1 cellular context compared by ENCODE assay signal in the genomic region with DNA sequence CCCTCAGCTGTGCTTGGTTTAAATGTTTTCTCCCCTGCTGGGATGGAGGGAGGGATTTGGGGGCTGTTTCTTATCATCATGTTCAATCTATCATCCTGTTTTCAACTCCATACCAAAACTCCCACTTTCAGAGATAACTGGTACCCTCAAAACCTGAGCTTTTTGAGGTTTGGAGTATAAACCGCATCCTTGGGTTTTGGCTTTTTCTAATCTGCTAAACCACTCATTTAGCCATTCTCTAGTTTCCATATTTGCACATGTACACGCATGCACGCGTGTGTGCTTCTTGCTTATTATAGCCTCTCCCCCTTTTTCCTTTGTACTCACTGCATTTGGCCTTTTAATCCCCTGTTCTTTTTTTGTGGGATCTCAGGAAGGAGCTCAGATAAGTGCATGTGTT.
TF ChIP-seq lines count a peak whose summit lies in the region.

No MANE protein-coding gene starts in this region.

TF ChIP-seq in H1, 55 proteins besides CTCF, POLR2A, EP300 and RAD21:
- TF ChIP-seq MAFK (IDR thresholded peaks at IDR 0.05; ENCODE audit: low read depth, low read length) (no peak), SIN3A (conservative IDR thresholded peaks at IDR 0.05 in 1 of 2, IDR thresholded peaks at IDR 0.05 in 1 of 2; ENCODE audit: low read depth in 1 of 2, low read length in 2 of 2) (no peak), SP1 (IDR thresholded peaks at IDR 0.05; ENCODE audit: low read depth, low read length) (no peak), CEBPB (IDR thresholded peaks at IDR 0.05; ENCODE audit: low read depth, low read length) (no peak), NANOG (IDR thresholded peaks at IDR 0.05; ENCODE audit: insufficient read depth, low read depth, low read length, poor library complexity, severe bottlenecking) (no peak), SIRT6 (IDR thresholded peaks at IDR 0.05; ENCODE audit: low read length) (no peak), ZNF274 (IDR thresholded peaks at IDR 0.05; ENCODE audit: borderline replicate concordance, extremely low read depth, low read length) (no peak), SP2 (IDR thresholded peaks at IDR 0.05; ENCODE audit: low read length) (no peak), SAP30 (IDR thresholded peaks at IDR 0.05; ENCODE audit: insufficient read depth, insufficient replicate concordance, low read length) (no peak), PHF8 (conservative IDR thresholded peaks at IDR 0.05; ENCODE audit: low read depth, low read length) (no peak), HDAC2 (IDR thresholded peaks at IDR 0.05; ENCODE audit: borderline replicate concordance in 1 of 2, low read depth in 2 of 2, low read length in 2 of 2) (no peak), BRCA1 (IDR thresholded peaks at IDR 0.05; ENCODE audit: low read depth, low read length) (no peak), CBX5 (IDR thresholded peaks at IDR 0.05; ENCODE audit: low read depth, low read length) (no peak), CREB1 (IDR thresholded peaks at IDR 0.05) (no peak), YY1 (IDR thresholded peaks at IDR 0.05; ENCODE audit: low read depth, low read length) (no peak), CBX8 (IDR thresholded peaks at IDR 0.05; ENCODE audit: borderline replicate concordance, low read depth, low read length) (no peak), TAF7 (optimal IDR thresholded peaks at IDR 0.05; ENCODE audit: borderline replicate concordance, low read depth, low read length) (no peak), CHD2 (IDR thresholded peaks at IDR 0.05; ENCODE audit: low read length) (no peak)
- TF ChIP-seq, protein P1, sequence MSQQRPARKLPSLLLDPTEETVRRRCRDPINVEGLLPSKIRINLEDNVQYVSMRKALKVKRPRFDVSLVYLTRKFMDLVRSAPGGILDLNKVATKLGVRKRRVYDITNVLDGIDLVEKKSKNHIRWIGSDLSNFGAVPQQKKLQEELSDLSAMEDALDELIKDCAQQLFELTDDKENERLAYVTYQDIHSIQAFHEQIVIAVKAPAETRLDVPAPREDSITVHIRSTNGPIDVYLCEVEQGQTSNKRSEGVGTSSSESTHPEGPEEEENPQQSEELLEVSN (IDR thresholded peaks at IDR 0.05) = no peak
